Comparison of ENCODE assay signal across 16 cellular contexts in genomic region chr6:141809901-141810300, GRCh38.
DNase-seq lines count a peak whose midpoint lies in the region; ATAC-seq and TF ChIP-seq lines count a peak whose summit lies in the region.
"Had no signal": no experiment of that assay in that cellular context is flagged by ENCODE, and none has a peak within 500 bp of the region (broad histone marks: within the 10 kb centered on the region; RNA-seq: fewer than 3 reads in every experiment).

No MANE protein-coding gene starts in this region.

- H3K9ac ChIP-seq in PC-3 (ENCODE audit: low read length), result no peak overlapping the region

- no peaks in the 10 kb centered on the region for H3K4me1 ChIP-seq in PC-3 (ENCODE audit: insufficient read depth, low read length)

- H3F3A ChIP-seq in PC-3 (ENCODE audit: low read length, unreplicated experiment), result no peaks in the 10 kb centered on the region

- no peak overlapping the region for H2AFZ ChIP-seq in PC-3 (ENCODE audit: low read length)

- no peaks in the 10 kb centered on the region for H3K27me3 ChIP-seq in PC-3 (ENCODE audit: low read length)

- H3K9me3 ChIP-seq in PC-3 (ENCODE audit: low read length), result no peaks in the 10 kb centered on the region

- no peak for TF ChIP-seq CTCF in AG10803 (conservative IDR thresholded peaks at IDR 0.05; ENCODE audit: low read length)
- no peak for TF ChIP-seq CTCF in PC-3 (conservative IDR thresholded peaks at IDR 0.05; ENCODE audit: low read depth, low read length)
- TF ChIP-seq CTCF in fibroblast of pulmonary artery (IDR thresholded peaks at IDR 0.05; ENCODE audit: low read length, missing control alignments), result no peak

- no peaks in the 10 kb centered on the region for H3K36me3 ChIP-seq in PC-3 (ENCODE audit: low read depth, low read length)

- no peaks in the 10 kb centered on the region for H4K20me1 ChIP-seq in PC-3 (ENCODE audit: low read length)

- no peak overlapping the region for H3K4me3 ChIP-seq in AG10803 (ENCODE audit: low read length)
- H3K4me3 ChIP-seq in PC-3 (ENCODE audit: low read length), result no peak overlapping the region
- H3K4me3 ChIP-seq in fibroblast of pulmonary artery (replicated peaks; ENCODE audit: low read depth, low read length), result no peak overlapping the region
- H3K4me3 ChIP-seq: K562 had no signal

- CTCF ChIA-PET in PC-3 (lab: Charles Lee), result no interaction called here

- no TSS peak for BruUV-seq in PC-3 (replicated peaks; lab: Mats Ljungman, UMichigan)

- peak; percentile 50 for ATAC-seq in PC-3
- ATAC-seq: K562 had no signal

- no peaks in the 10 kb centered on the region for H3K9me2 ChIP-seq in PC-3 (replicated peaks; ENCODE audit: low read length)

- intact Hi-C loops in PC-3 (cut with micrococcal nuclease), result no loop called here

- POLR2A ChIA-PET in PC-3 (lab: Charles Lee; ENCODE audit: unreplicated experiment), result no interaction called here

- DNase-seq in AG10803 (ENCODE audit: low read depth) (peak; percentile 29), HCEC 1CT (peak; percentile 46), PC-3 (peak; percentile 55), fibroblast of pulmonary artery (ENCODE audit: low read depth) (peak; percentile 19), NCI-H524 treated with DMSO at 0.1 percent for 48 hours (lab: John Stamatoyannopoulos, UW) (no peak), NCI-H2171 treated with DMSO at 0.1 percent for 48 hours (lab: John Stamatoyannopoulos, UW) (no peak), cerebellar cortex (ENCODE audit: low spot score) (no peak), COR-L47 (lab: John Stamatoyannopoulos, UW) (no peak)
- DNase-seq: DMS79 treated with DMSO at 0.1 percent for 48 hours, H9, NCI-H1092, NCI-H1694, NCI-H2227 treated with DMSO at 0.1 percent for 48 hours, NCI-H524, SHP77 treated with DMSO at 0.1 percent for 48 hours had no signal

- no peak overlapping the region for H3K4me2 ChIP-seq in PC-3 (ENCODE audit: low read length)

- no peak overlapping the region for H3K27ac ChIP-seq in PC-3 (ENCODE audit: low read length)

- no peaks in the 10 kb centered on the region for H3K79me2 ChIP-seq in PC-3 (ENCODE audit: low read length)

Comparison
In these comparisons a context has a peak if more than half of its experiments do, and no peak if none do; other contexts are left out.
1. DNase-seq: peak in AG10803 (single experiment), HCEC 1CT (single experiment), PC-3 (single experiment) and fibroblast of pulmonary artery (single experiment); none in NCI-H524 treated with DMSO at 0.1 percent for 48 hours (single experiment), NCI-H2171 treated with DMSO at 0.1 percent for 48 hours (single experiment), cerebellar cortex (single experiment) and COR-L47 (single experiment).